ENCODE assay signal across 8 cellular contexts in the genomic region with DNA sequence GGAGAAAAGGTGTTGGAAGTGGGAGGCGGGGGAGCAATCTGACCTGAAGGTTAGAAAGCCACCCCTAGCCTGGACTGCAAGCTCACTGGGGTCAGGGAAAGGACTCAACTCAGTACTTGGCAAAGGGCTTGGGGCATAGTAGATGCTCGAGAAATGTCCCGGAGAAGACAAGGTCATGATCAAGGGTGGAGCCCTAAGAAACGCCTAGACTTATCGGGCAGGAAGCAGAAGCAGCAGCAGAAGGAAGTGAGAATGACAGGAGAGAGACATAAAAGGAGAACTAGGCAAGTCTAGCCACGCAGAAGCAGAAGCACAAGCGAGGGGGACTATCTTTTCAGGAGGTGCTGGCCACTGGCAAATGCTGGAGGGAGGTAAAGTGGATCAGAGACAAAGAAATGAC. TPM values are rescaled to one million over a fixed set of nuclear protein-coding genes. Genes with fewer than 3 reads are reported as not detected.
DNase-seq lines count a peak whose midpoint lies in the region; ATAC-seq and FAIRE-seq lines count a peak whose summit lies in the region.

No MANE protein-coding gene starts in this region.

- H3K9ac ChIP-seq in BLaER1 (no peak overlapping the region), mesendoderm (ENCODE audit: low read length) (no peak overlapping the region)

- H3K79me1 ChIP-seq in mesendoderm (ENCODE audit: low read length), result peaks cover 14% of the 10 kb centered on the region

- H3K4me1 Mint-ChIP-seq in dendritic cell treated with granulocyte-macrophage colony-stimulating factor and Interleukin-4, amounts not matched to agents 40 ng/mL and 50 ng/mL, for 4 days (ENCODE audit: low read depth), result peaks cover 98% of the 10 kb centered on the region

- peaks cover 19% of the 10 kb centered on the region for H3K9me3 Mint-ChIP-seq in dendritic cell treated with granulocyte-macrophage colony-stimulating factor and Interleukin-4, amounts not matched to agents 40 ng/mL and 50 ng/mL, for 4 days

- peak overlapping the region; percentile 94 for H3K27ac Mint-ChIP-seq in dendritic cell treated with granulocyte-macrophage colony-stimulating factor and Interleukin-4, amounts not matched to agents 40 ng/mL and 50 ng/mL, for 4 days

- peak overlapping the region; percentile 81 for H3K4me2 ChIP-seq in BLaER1
- no peak overlapping the region for H3K4me2 ChIP-seq in mesendoderm (ENCODE audit: low read length)

- no peak overlapping the region for H4K8ac ChIP-seq in mesendoderm (ENCODE audit: low read depth, low read length)

- no peak overlapping the region for H3K23ac ChIP-seq in mesendoderm (ENCODE audit: low read length)

- peak; percentile 93 for FAIRE-seq in GM19239 (lab: Jason Lieb, UNC)

- H3K4ac ChIP-seq in mesendoderm (ENCODE audit: low read depth, low read length), result no peak overlapping the region

- H3K36me3 ChIP-seq in BLaER1, result no peaks in the 10 kb centered on the region
- H3K36me3 ChIP-seq in KOPT-K1 (ENCODE audit: insufficient read depth, low read length), result no peaks in the 10 kb centered on the region
- H3K36me3 ChIP-seq in mesendoderm (ENCODE audit: control insufficient read depth, insufficient read depth, low read length), result no peaks in the 10 kb centered on the region

- peaks cover 6% of the 10 kb centered on the region for H3K79me2 ChIP-seq in mesendoderm (ENCODE audit: control insufficient read depth, insufficient read depth, low read length)

- no peak overlapping the region for H2BK5ac ChIP-seq in mesendoderm (ENCODE audit: low read length)

- H3K9me3 ChIP-seq in BLaER1 (peaks cover 9% of the 10 kb centered on the region; the same call in 1 of the 2 replicates), KOPT-K1 (ENCODE audit: insufficient read depth, low read length, poor library complexity, severe bottlenecking) (no peaks in the 10 kb centered on the region)

- ATAC-seq in GM21528 (IDR thresholded peaks at IDR 0.05; ENCODE audit: low FRiP score, unreplicated experiment), result no peak

- DNase-seq in GM19239 (ENCODE audit: insufficient read length, low spot score), result peak; percentile 52
- no peak for DNase-seq in kidney glomerular epithelial cell (lab: John Stamatoyannopoulos, UW)
- DNase-seq in NCI-H748 treated with DMSO at 0.1 percent for 48 hours (lab: John Stamatoyannopoulos, UW), result no peak
- no peak for DNase-seq in mesendoderm

- no peak overlapping the region for H2AK5ac ChIP-seq in mesendoderm (ENCODE audit: low read length)

- H3K27me3 ChIP-seq in BLaER1 (no peaks in the 10 kb centered on the region), mesendoderm (ENCODE audit: insufficient read depth, low read length, poor library complexity) (no peaks in the 10 kb centered on the region)

- H3K18ac ChIP-seq in mesendoderm (ENCODE audit: low read length), result no peak overlapping the region

- H2BK120ac ChIP-seq in mesendoderm (ENCODE audit: low read depth, low read length), result no peak overlapping the region

- peak overlapping the region; percentile 58 for H3K27ac ChIP-seq in BLaER1
- peak overlapping the region; percentile 83 for H3K27ac ChIP-seq in KOPT-K1 (ENCODE audit: low read depth, low read length, poor library complexity, severe bottlenecking)
- H3K27ac ChIP-seq in mesendoderm (ENCODE audit: low read depth, low read length), result no peak overlapping the region

- whole genome bisulfite sequencing in mesendoderm (ENCODE audit: extremely low coverage, insufficient coverage, low lambda C conversion rate), result no CpG with 5 or more reads among the region's 7 CpGs

- H3K27me3 Mint-ChIP-seq in dendritic cell treated with granulocyte-macrophage colony-stimulating factor and Interleukin-4, amounts not matched to agents 40 ng/mL and 50 ng/mL, for 4 days, result no peaks in the 10 kb centered on the region

- intact Hi-C loops in dendritic cell treated with granulocyte-macrophage colony-stimulating factor and Interleukin-4, amounts not matched to agents 40 ng/mL and 50 ng/mL, for 4 days (cut with micrococcal nuclease), result no loop called here

- H2BK15ac ChIP-seq in mesendoderm (replicated peaks; ENCODE audit: low read depth), result no peak overlapping the region

- H3K4me1 ChIP-seq in BLaER1, result peaks cover 85% of the 10 kb centered on the region
- no peaks in the 10 kb centered on the region for H3K4me1 ChIP-seq in mesendoderm (ENCODE audit: control insufficient read depth, low read depth, low read length)

- H3K4me3 Mint-ChIP-seq in dendritic cell treated with granulocyte-macrophage colony-stimulating factor and Interleukin-4, amounts not matched to agents 40 ng/mL and 50 ng/mL, for 4 days, result peak overlapping the region; percentile 72

- no peak overlapping the region for H3K4me3 ChIP-seq in BLaER1
- H3K4me3 ChIP-seq in mesendoderm (ENCODE audit: low read length), result no peak overlapping the region

- peaks cover 95% of the 10 kb centered on the region for H3K36me3 Mint-ChIP-seq in dendritic cell treated with granulocyte-macrophage colony-stimulating factor and Interleukin-4, amounts not matched to agents 40 ng/mL and 50 ng/mL, for 4 days (ENCODE audit: low read depth)

- H4K5ac ChIP-seq in mesendoderm (ENCODE audit: low read length), result no peak overlapping the region

- H4K20me1 ChIP-seq in BLaER1, result peaks cover 10% of the 10 kb centered on the region; the same call in 1 of the 2 replicates

- H3K56ac ChIP-seq in mesendoderm (ENCODE audit: low read length), result no peak overlapping the region

RNA-seq across cellular contexts. Expression of a gene that starts 10.2 kb away (rescaled TPM):
- 102 TPM for polyA plus RNA-seq in mesendoderm (2013, experiment 1 of 2)
- 104 TPM for polyA plus RNA-seq in mesendoderm (2013, experiment 2 of 2)

RNA-seq across cellular contexts. Expression of a gene that starts 40.6 kb away (rescaled TPM):
- 6.7 TPM for polyA plus RNA-seq in mesendoderm (2013, experiment 1 of 2)
- polyA plus RNA-seq in mesendoderm (2013, experiment 2 of 2), result 7.3 TPM
